ENCODE assay signal across 1 cellular context in the genomic region with DNA sequence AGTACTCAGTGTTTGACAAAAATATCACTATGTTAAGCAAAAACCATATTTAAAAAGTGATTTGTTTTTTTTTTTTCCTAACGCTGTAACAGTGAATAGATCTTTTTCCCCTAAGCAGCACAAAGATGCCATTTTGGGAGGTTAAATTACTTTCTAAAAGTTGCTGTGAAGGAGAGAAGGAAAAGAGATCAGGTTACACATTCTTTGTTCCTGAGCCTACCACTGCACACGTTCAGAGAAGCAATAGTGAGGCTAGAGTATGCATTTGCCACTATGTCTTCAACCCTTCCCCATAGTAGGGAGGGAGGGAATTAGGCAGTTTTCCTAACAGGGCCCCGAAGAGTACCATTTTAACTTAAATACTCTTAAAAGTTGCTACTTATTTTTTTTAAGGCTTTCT.
TF ChIP-seq lines count a peak whose summit lies in the region.

No MANE protein-coding gene starts in this region.

TF ChIP-seq in K562, 482 proteins besides CTCF, POLR2A, EP300 and RAD21:
- TF ChIP-seq HEY1 (CRISPR knock-in tag; IDR thresholded peaks at IDR 0.05; ENCODE audit: borderline replicate concordance) (no peak), NFRKB (IDR thresholded peaks at IDR 0.05; ENCODE audit: low read depth) (no peak), ZNF24 (IDR thresholded peaks at IDR 0.05) (peak; percentile 90)
